ENCODE assay signal across 8 cellular contexts in the genomic region with DNA sequence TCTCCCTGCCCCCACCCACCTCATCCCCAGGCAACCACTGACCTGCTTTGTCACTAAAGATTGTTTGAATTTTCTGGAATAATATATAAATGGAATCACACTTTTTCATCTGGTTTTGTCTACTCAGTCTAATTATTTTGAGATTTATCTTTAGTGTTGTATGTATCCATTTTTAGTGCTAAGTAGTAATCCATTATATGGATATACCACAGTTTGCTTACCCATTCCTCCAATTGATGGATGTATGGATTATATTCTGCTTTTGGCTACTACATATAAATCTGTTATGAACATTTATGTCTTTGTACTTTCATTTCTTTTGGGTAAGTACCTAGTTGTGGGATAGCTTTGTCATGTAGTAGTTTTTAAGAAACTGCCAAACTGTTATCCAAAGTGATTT.
"Had no signal": no experiment of that assay in that cellular context is flagged by ENCODE, and none has a peak within 500 bp of the region (broad histone marks: within the 10 kb centered on the region; RNA-seq: fewer than 3 reads in every experiment).

No MANE protein-coding gene starts in this region.

- H3K4me1 ChIP-seq: HAP-1 had no signal

- DNase-seq: GM23248, GOT3, H7, KG1 had no signal

- ATAC-seq: HCT116, HepG2 had no signal

- H3K4me3 Mint-ChIP-seq: IgD-negative memory B cell had no signal

- H3K27ac Mint-ChIP-seq: IgD-negative memory B cell had no signal

- H3K27ac ChIP-seq: GM23248 had no signal

- FAIRE-seq: HepG2 had no signal

- H3K4me3 ChIP-seq: GM23248, HAP-1 had no signal

- H2AFZ ChIP-seq: GM23248 had no signal

- H3K9me3 ChIP-seq: HAP-1 had no signal

- H3K36me3 ChIP-seq: HAP-1 had no signal

- H3K4me1 Mint-ChIP-seq: IgD-negative memory B cell had no signal

- H3K27me3 Mint-ChIP-seq: IgD-negative memory B cell had no signal

- H3K9ac ChIP-seq: GM23248 had no signal
